In genomic region chr18:62407660-62408059, GRCh38 we compare ENCODE assay signal across 21 cellular contexts.
"Had no signal": no experiment of that assay in that cellular context is flagged by ENCODE, and none has a peak within 500 bp of the region (broad histone marks: within the 10 kb centered on the region; RNA-seq: fewer than 3 reads in every experiment).

No MANE protein-coding gene starts in this region.

- H3K36me3 ChIP-seq: heart right ventricle, tibial nerve had no signal

- H3K4me1 Mint-ChIP-seq: activated naive CD4-positive, alpha-beta T cell treated with anti-CD3 and anti-CD28 coated beads, Interleukin-2, amount 50 U/mL, for 24 hours had no signal

- H3K27me3 ChIP-seq: heart right ventricle, tibial nerve had no signal

- H3K4me3 Mint-ChIP-seq: activated naive CD4-positive, alpha-beta T cell treated with anti-CD3 and anti-CD28 coated beads, Interleukin-2, amount 50 U/mL, for 24 hours; stimulated activated naive CD8-positive, alpha-beta T cell treated with anti-CD3 and anti-CD28 coated beads, Interleukin-15, Interleukin-2, amounts not matched to agents 100 ng/mL and 50 ng/mL, for 24 hours had no signal

- DNase-seq: activated CD4-positive, CD25-positive, alpha-beta regulatory T cell treated with anti-CD3 and anti-CD28 coated beads, Interleukin-2, amount 50 U/mL, for 72 hours; activated effector memory CD4-positive, alpha-beta T cell treated with anti-CD3 and anti-CD28 coated beads, Interleukin-2, amount 50 U/mL, for 16 hours; activated T-cell treated with anti-CD3 and anti-CD28 coated beads, Interleukin-2, amount 50 U/mL, for 1 hour; central memory CD4-positive, alpha-beta T cell; dermis blood vessel endothelial cell; effector CD8-positive, alpha-beta T cell; erythroblast; foreskin fibroblast; heart right ventricle; left colon; mesenchymal stem cell; nucleus accumbens; right cardiac atrium; stimulated activated CD4-positive, alpha-beta T cell treated with anti-CD3 and anti-CD28 coated beads, Interleukin-4, amount 100 ng/mL, for 4 hours; substantia nigra had no signal

- H3K9ac ChIP-seq: parathyroid adenoma had no signal

- H3K4me1 ChIP-seq: parathyroid adenoma, tibial nerve had no signal

- H3K79me2 ChIP-seq: parathyroid adenoma had no signal

- H2AFZ ChIP-seq: parathyroid adenoma had no signal

- ATAC-seq: left colon, right cardiac atrium had no signal

- H3K27me3 Mint-ChIP-seq: activated naive CD4-positive, alpha-beta T cell treated with anti-CD3 and anti-CD28 coated beads, Interleukin-2, amount 50 U/mL, for 24 hours; stimulated activated naive CD8-positive, alpha-beta T cell treated with anti-CD3 and anti-CD28 coated beads, Interleukin-15, Interleukin-2, amounts not matched to agents 100 ng/mL and 50 ng/mL, for 24 hours had no signal

- H3K4me3 ChIP-seq: heart right ventricle, tibial nerve had no signal

- H3K9me3 Mint-ChIP-seq: activated naive CD4-positive, alpha-beta T cell treated with anti-CD3 and anti-CD28 coated beads, Interleukin-2, amount 50 U/mL, for 24 hours; stimulated activated naive CD8-positive, alpha-beta T cell treated with anti-CD3 and anti-CD28 coated beads, Interleukin-15, Interleukin-2, amounts not matched to agents 100 ng/mL and 50 ng/mL, for 24 hours had no signal

- H3K27ac ChIP-seq: heart right ventricle, parathyroid adenoma, tibial nerve had no signal

- FAIRE-seq: astrocyte, keratinocyte had no signal

- H3K27ac Mint-ChIP-seq: activated naive CD4-positive, alpha-beta T cell treated with anti-CD3 and anti-CD28 coated beads, Interleukin-2, amount 50 U/mL, for 24 hours had no signal
